Comparison of ENCODE assay signal across 1 cellular context in the genomic region with DNA sequence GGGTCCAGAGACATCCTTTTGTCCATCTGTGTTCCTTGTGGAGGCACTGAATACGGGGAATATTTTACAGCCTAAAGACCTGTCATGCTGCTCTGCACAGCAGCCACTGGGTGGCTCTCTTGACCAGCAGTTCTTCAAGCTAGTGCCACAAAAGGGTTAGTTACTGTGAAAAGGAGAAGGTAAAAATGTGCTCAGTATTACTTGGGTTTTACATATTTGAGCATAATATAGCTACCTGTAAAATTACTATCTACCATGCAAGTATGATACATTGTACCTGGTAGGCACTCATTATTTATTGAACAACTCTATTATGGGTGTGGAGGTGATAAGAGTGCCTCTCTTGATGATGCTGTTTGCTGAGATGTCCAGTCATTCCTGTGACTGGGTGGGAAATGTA.
TF ChIP-seq lines count a peak whose summit lies in the region.

No MANE protein-coding gene starts in this region.

TF ChIP-seq in endothelial cell of umbilical vein, 7 proteins besides CTCF, POLR2A, EP300 and RAD21 (continued from another document):
- TF ChIP-seq MYC (IDR thresholded peaks at IDR 0.05; ENCODE audit: low read depth, low read length) (no peak), EZH2 (IDR thresholded peaks at IDR 0.05; ENCODE audit: borderline replicate concordance, low read depth, low read length, severe bottlenecking) (no peak), FOS (IDR thresholded peaks at IDR 0.05; ENCODE audit: borderline replicate concordance, insufficient read depth, low read length) (no peak), GATA2 (IDR thresholded peaks at IDR 0.05; ENCODE audit: insufficient read depth, insufficient read length, low read depth, low read length) (no peak), POLR2AphosphoS5 (IDR thresholded peaks at IDR 0.05; ENCODE audit: insufficient read depth, low read depth, low read length) (no peak)
